Comparison of ENCODE assay signal across 10 cellular contexts in genomic region chrY:2934048-2934447, GRCh38. TPM values are rescaled to one million over a fixed set of nuclear protein-coding genes. Genes with fewer than 3 reads are reported as not detected.
A peak's percentile ranks its signal among the peaks of the same experiment; 100 is the strongest.
DNase-seq lines count a peak whose midpoint lies in the region; ATAC-seq, FAIRE-seq and TF ChIP-seq lines count a peak whose summit lies in the region.
"Had no signal": no experiment of that assay in that cellular context is flagged by ENCODE, and none has a peak within 500 bp of the region (broad histone marks: within the 10 kb centered on the region; RNA-seq: fewer than 3 reads in every experiment).

No MANE protein-coding gene starts in this region.

- H3K27me3 Mint-ChIP-seq in endothelial cell (ENCODE audit: unreplicated experiment): peaks cover 2% of the 10 kb centered on the region

- H3K9me3 Mint-ChIP-seq in endothelial cell (ENCODE audit: unreplicated experiment): no peaks in the 10 kb centered on the region

- no peaks in the 10 kb centered on the region for H3K27me3 ChIP-seq in NT2/D1 (ENCODE audit: insufficient read depth, insufficient read length)
- H3K27me3 ChIP-seq: ovary had no signal

- peak overlapping the region; percentile 53 for H3K4me3 ChIP-seq in NT2/D1 (ENCODE audit: insufficient read length, low read depth)
- H3K4me3 ChIP-seq: ovary had no signal

- no peak for FAIRE-seq in RCC 7860 (lab: Jason Lieb, UNC)
- FAIRE-seq: TTC549 had no signal

- peaks cover 10% of the 10 kb centered on the region for H3K4me1 Mint-ChIP-seq in endothelial cell (ENCODE audit: unreplicated experiment)

- H3K4me1 ChIP-seq in NT2/D1 (ENCODE audit: insufficient read depth, insufficient read length): no peaks in the 10 kb centered on the region

- TF ChIP-seq CTCF in endothelial cell (IDR thresholded peaks at IDR 0.05; ENCODE audit: unreplicated experiment): no peak

- peak overlapping the region; percentile 42 for H3K9ac ChIP-seq in NT2/D1 (ENCODE audit: insufficient read length, low read depth)

- ATAC-seq in HG02840 (IDR thresholded peaks at IDR 0.05; ENCODE audit: low FRiP score, unreplicated experiment): no peak

- H3K4me3 Mint-ChIP-seq in endothelial cell (ENCODE audit: unreplicated experiment): no peak overlapping the region

- DNase-seq in ELR (ENCODE audit: low read depth) (peak; percentile 7), NT2/D1 (ENCODE audit: low read depth, low spot score) (no peak), endothelial cell (ENCODE audit: low spot score) (no peak), occipital lobe (lab: John Stamatoyannopoulos, UW) (peak; percentile 0), NCI-H2029 (lab: John Stamatoyannopoulos, UW) (no peak), KG1 (lab: John Stamatoyannopoulos, UW) (no peak), RCC 7860 (ENCODE audit: low spot score) (no peak)
- DNase-seq: ovary had no signal

- no peaks in the 10 kb centered on the region for H3K36me3 Mint-ChIP-seq in endothelial cell (ENCODE audit: low read depth, unreplicated experiment)

- H3K27ac Mint-ChIP-seq in endothelial cell (ENCODE audit: unreplicated experiment): peak overlapping the region; percentile 95

- H3K9me3 ChIP-seq in NT2/D1 (ENCODE audit: insufficient read depth, low read length): no peaks in the 10 kb centered on the region
- H3K9me3 ChIP-seq: ovary had no signal

- H3K36me3 ChIP-seq in NT2/D1 (ENCODE audit: insufficient read depth, insufficient read length, low read length): no peaks in the 10 kb centered on the region
- H3K36me3 ChIP-seq: ovary had no signal

RNA-seq across cellular contexts. Expression of gene ZFY, which starts 1.1 kb away (rescaled TPM):
- total RNA-seq in endothelial cell (ENCODE audit: unreplicated experiment) (24.2 TPM), occipital lobe (not detected)

Comparison
In these comparisons a context has a peak if more than half of its experiments do, and no peak if none do; other contexts are left out.
1. DNase-seq: peak in ELR (single experiment) and occipital lobe (single experiment); none in NT2/D1 (single experiment), endothelial cell (single experiment), NCI-H2029 (single experiment), KG1 (single experiment) and RCC 7860 (single experiment).